8 cellular contexts compared by ENCODE assay signal in the genomic region with DNA sequence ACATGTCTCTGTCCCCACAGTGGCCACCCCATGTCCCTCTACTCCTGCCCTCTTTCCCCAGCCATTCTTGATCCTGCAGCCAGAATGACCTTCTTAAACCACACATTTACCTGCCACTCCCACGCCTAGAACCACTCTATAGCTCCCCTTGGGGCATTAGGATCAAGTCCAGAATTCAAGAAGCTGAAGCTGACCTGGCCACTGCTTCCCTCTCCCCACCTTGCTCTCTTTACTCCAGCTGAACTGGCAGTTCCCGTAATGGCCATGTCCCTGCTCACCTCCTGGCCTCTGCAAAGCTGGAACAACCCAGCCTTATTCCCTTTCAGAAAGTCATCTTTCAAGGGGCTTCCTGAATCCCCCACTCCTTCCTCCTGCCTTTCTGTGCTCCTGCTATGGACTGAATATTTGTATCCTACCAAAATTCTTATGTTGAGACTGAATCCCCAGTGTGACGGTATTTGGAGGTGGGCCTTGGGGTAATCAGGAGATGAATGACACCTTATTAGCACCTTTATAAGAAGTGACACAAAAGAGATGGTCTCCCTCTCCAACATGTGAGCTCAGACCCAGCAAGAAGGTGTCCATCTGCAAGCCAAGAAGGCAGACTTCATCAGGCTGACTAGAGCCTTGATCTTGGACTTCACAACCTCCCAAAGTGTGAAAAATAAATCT. TPM values are rescaled to one million over a fixed set of nuclear protein-coding genes. Genes with fewer than 3 reads are reported as not detected.
A peak's percentile ranks its signal among the peaks of the same experiment; 100 is the strongest.
DNase-seq lines count a peak whose midpoint lies in the region; ATAC-seq and TF ChIP-seq lines count a peak whose summit lies in the region.

No MANE protein-coding gene starts in this region.

- H3K9me3 Mint-ChIP-seq in activated T-cell treated with anti-CD3 and anti-CD28 coated beads, Interleukin-2, amount 50 U/mL, for 72 hours, result no peaks in the 10 kb centered on the region
- H3K9me3 Mint-ChIP-seq in activated naive CD8-positive, alpha-beta T cell treated with anti-CD3 and anti-CD28 coated beads, Interleukin-2, amount 10 ng/mL, durations not matched to agents 7 days and 5 days, result no peaks in the 10 kb centered on the region
- H3K9me3 Mint-ChIP-seq in memory B cell, result no peaks in the 10 kb centered on the region

- H3K4me3 ChIP-seq in tibial artery, result peak overlapping the region in 1 of 2 donors; percentile 94

- intact Hi-C loops in tibial artery (cut with DNase I; ENCODE audit: low total_unique reads), result no loop called here

- H3K27ac ChIP-seq in tibial artery, result peak overlapping the region; percentile 98 to 100

- no peaks in the 10 kb centered on the region for H3K9me3 ChIP-seq in tibial artery

- peaks cover 79% of the 10 kb centered on the region for H3K4me1 Mint-ChIP-seq in activated T-cell treated with anti-CD3 and anti-CD28 coated beads, Interleukin-2, amount 50 U/mL, for 72 hours (ENCODE audit: low read depth)
- H3K4me1 Mint-ChIP-seq in activated naive CD8-positive, alpha-beta T cell treated with anti-CD3 and anti-CD28 coated beads, Interleukin-2, amount 10 ng/mL, durations not matched to agents 7 days and 5 days, result peaks cover 69% of the 10 kb centered on the region
- H3K4me1 Mint-ChIP-seq in memory B cell, result peaks cover 68% of the 10 kb centered on the region

- H3K27me3 Mint-ChIP-seq in activated T-cell treated with anti-CD3 and anti-CD28 coated beads, Interleukin-2, amount 50 U/mL, for 72 hours (ENCODE audit: low read depth), result no peaks in the 10 kb centered on the region
- no peaks in the 10 kb centered on the region for H3K27me3 Mint-ChIP-seq in activated naive CD8-positive, alpha-beta T cell treated with anti-CD3 and anti-CD28 coated beads, Interleukin-2, amount 10 ng/mL, durations not matched to agents 7 days and 5 days
- no peaks in the 10 kb centered on the region for H3K27me3 Mint-ChIP-seq in memory B cell

- POLR2A ChIA-PET in activated naive CD8-positive, alpha-beta T cell treated with anti-CD3 and anti-CD28 coated beads, Interleukin-2, amount 10 ng/mL, durations not matched to agents 7 days and 5 days (lab: Charles Lee), result interaction anchor here (0.6 to 3.4 kb wide), 4 partner anchors 22 to 698 kb away, joined by 3 to 17 read pairs (median 6); no protein-coding TSS in a partner anchor

- peaks cover 0 to 81% (median 68%) of the 10 kb centered on the region in 4 donors for H3K4me1 ChIP-seq in tibial artery

- no peak for DNase-seq in activated T-cell treated with anti-CD3 and anti-CD28 coated beads, Interleukin-2, amount 50 U/mL, for 72 hours
- no peak for DNase-seq in activated T-cell treated with anti-CD3 and anti-CD28 coated beads for 4 hours
- no peak for DNase-seq in activated naive CD8-positive, alpha-beta T cell treated with anti-CD3 and anti-CD28 coated beads, Interleukin-2, amount 10 ng/mL, durations not matched to agents 7 days and 5 days
- no peak for DNase-seq in memory B cell (ENCODE audit: low spot score in 2 of 2)
- DNase-seq in tibial artery, result peak in 1 of 2 donors; percentile 57
- no peak for DNase-seq in kidney glomerular epithelial cell (lab: John Stamatoyannopoulos, UW)
- DNase-seq in DMS79 treated with DMSO at 0.1 percent for 48 hours (lab: John Stamatoyannopoulos, UW), result no peak
- no peak for DNase-seq in HPDE6-E6E7 (ENCODE audit: extremely low spot score)

- H3K27ac Mint-ChIP-seq in activated T-cell treated with anti-CD3 and anti-CD28 coated beads, Interleukin-2, amount 50 U/mL, for 72 hours, result peak overlapping the region; percentile 97
- peak overlapping the region; percentile 97 for H3K27ac Mint-ChIP-seq in activated naive CD8-positive, alpha-beta T cell treated with anti-CD3 and anti-CD28 coated beads, Interleukin-2, amount 10 ng/mL, durations not matched to agents 7 days and 5 days
- peak overlapping the region; percentile 94 for H3K27ac Mint-ChIP-seq in memory B cell

- peaks cover 7 to 20% (median 20%) of the 10 kb centered on the region in 3 donors for H3K36me3 ChIP-seq in tibial artery

- H3K36me3 Mint-ChIP-seq in activated T-cell treated with anti-CD3 and anti-CD28 coated beads, Interleukin-2, amount 50 U/mL, for 72 hours (ENCODE audit: insufficient read depth in 2 of 2), result peaks cover 39 to 43% of the 10 kb centered on the region in 2 donors
- peaks cover 19% of the 10 kb centered on the region for H3K36me3 Mint-ChIP-seq in activated naive CD8-positive, alpha-beta T cell treated with anti-CD3 and anti-CD28 coated beads, Interleukin-2, amount 10 ng/mL, durations not matched to agents 7 days and 5 days
- peaks cover 4% of the 10 kb centered on the region for H3K36me3 Mint-ChIP-seq in memory B cell

- H3K4me3 Mint-ChIP-seq in activated T-cell treated with anti-CD3 and anti-CD28 coated beads, Interleukin-2, amount 50 U/mL, for 72 hours, result peak overlapping the region; percentile 93 to 94
- peak overlapping the region; percentile 96 for H3K4me3 Mint-ChIP-seq in activated naive CD8-positive, alpha-beta T cell treated with anti-CD3 and anti-CD28 coated beads, Interleukin-2, amount 10 ng/mL, durations not matched to agents 7 days and 5 days
- H3K4me3 Mint-ChIP-seq in memory B cell, result peak overlapping the region; percentile 33

- no peak for TF ChIP-seq CTCF in tibial artery (IDR thresholded peaks at IDR 0.05)

- no peaks in the 10 kb centered on the region for H3K27me3 ChIP-seq in tibial artery

- no peak for ATAC-seq in activated T-cell treated with anti-CD3 and anti-CD28 coated beads, Interleukin-2, amount 50 U/mL, for 72 hours (replicated peaks in 1 of 2)
- ATAC-seq in activated naive CD8-positive, alpha-beta T cell treated with anti-CD3 and anti-CD28 coated beads, Interleukin-2, amount 10 ng/mL, durations not matched to agents 7 days and 5 days (ENCODE audit: low read depth), result no peak
- no peak for ATAC-seq in memory B cell (ENCODE audit: low read depth)

RNA-seq across cellular contexts. Expression of a gene that starts 3.8 kb away (rescaled TPM):
- total RNA-seq in activated T-cell treated with anti-CD3 and anti-CD28 coated beads, Interleukin-2, amount 50 U/mL, for 72 hours, result 10 to 100 TPM; 68.7 to 81.3 TPM
- 10 to 100 TPM; 15.8 to 16.5 TPM for total RNA-seq in activated naive CD8-positive, alpha-beta T cell treated with anti-CD3 and anti-CD28 coated beads, Interleukin-2, amount 10 ng/mL, durations not matched to agents 7 days and 5 days

RNA-seq across cellular contexts. Expression of a gene that starts 42.2 kb away (rescaled TPM):
- total RNA-seq in activated T-cell treated with anti-CD3 and anti-CD28 coated beads, Interleukin-2, amount 50 U/mL, for 72 hours, result 1 to 10 TPM; 2.0 to 2.2 TPM
- total RNA-seq in activated naive CD8-positive, alpha-beta T cell treated with anti-CD3 and anti-CD28 coated beads, Interleukin-2, amount 10 ng/mL, durations not matched to agents 7 days and 5 days, result 1 to 10 TPM; 2.7 to 4.5 TPM

RNA-seq across cellular contexts. Expression of a gene that starts 42.2 kb away (rescaled TPM):
- 10 to 100 TPM; 20.0 to 24.5 TPM for total RNA-seq in activated T-cell treated with anti-CD3 and anti-CD28 coated beads, Interleukin-2, amount 50 U/mL, for 72 hours
- 10 to 100 TPM; 25.1 to 28.1 TPM for total RNA-seq in activated naive CD8-positive, alpha-beta T cell treated with anti-CD3 and anti-CD28 coated beads, Interleukin-2, amount 10 ng/mL, durations not matched to agents 7 days and 5 days

RNA-seq across cellular contexts. Expression of a gene that starts 42.8 kb away (rescaled TPM):
- under 1 TPM; 0.09 to 0.10 TPM for total RNA-seq in activated T-cell treated with anti-CD3 and anti-CD28 coated beads, Interleukin-2, amount 50 U/mL, for 72 hours
- total RNA-seq in activated naive CD8-positive, alpha-beta T cell treated with anti-CD3 and anti-CD28 coated beads, Interleukin-2, amount 10 ng/mL, durations not matched to agents 7 days and 5 days, result not detected

Comparison
In these comparisons a context has a peak if more than half of its experiments do, and no peak if none do; other contexts are left out.
1. H3K4me3 Mint-ChIP-seq: peak in every context shown above with its lines; median percentile 96 in activated naive CD8-positive, alpha-beta T cell treated with anti-CD3 and anti-CD28 coated beads, Interleukin-2, amount 10 ng/mL, durations not matched to agents 7 days and 5 days; 94 in activated T-cell treated with anti-CD3 and anti-CD28 coated beads, Interleukin-2, amount 50 U/mL, for 72 hours; 33 in memory B cell.